In the genomic region with DNA sequence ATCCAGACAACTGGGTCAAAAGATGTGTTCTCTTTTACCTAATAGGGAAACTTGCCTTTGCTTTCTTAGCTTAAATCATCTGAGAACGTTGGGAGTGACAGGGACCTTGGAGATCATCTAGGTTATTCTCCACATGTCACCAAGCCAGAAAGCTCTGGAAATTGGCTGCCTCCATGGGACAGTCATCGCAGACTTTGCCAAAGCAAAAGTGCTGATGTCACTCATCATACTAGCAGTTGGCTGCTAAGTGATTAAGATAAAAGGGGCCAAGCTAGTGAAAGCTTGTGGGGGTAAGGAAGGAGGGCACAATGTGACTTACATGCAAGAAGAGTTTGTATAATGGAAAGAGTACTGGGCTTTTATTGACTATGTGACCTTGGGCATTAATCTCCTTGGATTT, we compare ENCODE assay signal across 19 cellular contexts.
DNase-seq lines count a peak whose midpoint lies in the region; ATAC-seq and TF ChIP-seq lines count a peak whose summit lies in the region.
"Had no signal": no experiment of that assay in that cellular context is flagged by ENCODE, and none has a peak within 500 bp of the region (broad histone marks: within the 10 kb centered on the region; RNA-seq: fewer than 3 reads in every experiment).

No MANE protein-coding gene starts in this region.

- H3K36me3 Mint-ChIP-seq in activated T-helper 17 cell treated with anti-CD3 and anti-CD28 coated beads, Interleukin-2, amount 50 U/mL, for 72 hours (ENCODE audit: low read depth) = no peaks in the 10 kb centered on the region

- no peak for ATAC-seq in activated T-helper 17 cell treated with anti-CD3 and anti-CD28 coated beads, Interleukin-2, amount 50 U/mL, for 72 hours (replicated peaks)
- no peak for ATAC-seq in upper lobe of right lung
- ATAC-seq: activated T-cell treated with anti-CD3 and anti-CD28 coated beads, Interleukin-2, amount 50 U/mL, for 72 hours; stimulated activated naive CD8-positive, alpha-beta T cell treated with anti-CD3 and anti-CD28 coated beads, Interleukin-15, Interleukin-2, amounts not matched to agents 100 U/mL and 50 U/mL, for 24 hours had no signal

- no peak overlapping the region for H3K4me3 Mint-ChIP-seq in activated T-helper 17 cell treated with anti-CD3 and anti-CD28 coated beads, Interleukin-2, amount 50 U/mL, for 72 hours
- H3K4me3 Mint-ChIP-seq: activated T-cell treated with anti-CD3 and anti-CD28 coated beads, Interleukin-2, amount 50 U/mL, for 72 hours had no signal

- peaks cover 12% of the 10 kb centered on the region for H3K27me3 Mint-ChIP-seq in activated T-helper 17 cell treated with anti-CD3 and anti-CD28 coated beads, Interleukin-2, amount 50 U/mL, for 72 hours

- peak overlapping the region in 2 of 4 donors; percentile 48 to 56 for H3K27ac ChIP-seq in sigmoid colon
- H3K27ac ChIP-seq in Karpas-422 (ENCODE audit: low read length) = no peak overlapping the region
- no peak overlapping the region for H3K27ac ChIP-seq in upper lobe of right lung
- H3K27ac ChIP-seq: HL-60 had no signal

- no peak overlapping the region for H3K27ac Mint-ChIP-seq in activated T-helper 17 cell treated with anti-CD3 and anti-CD28 coated beads, Interleukin-2, amount 50 U/mL, for 72 hours
- H3K27ac Mint-ChIP-seq: activated T-cell treated with anti-CD3 and anti-CD28 coated beads, Interleukin-2, amount 50 U/mL, for 72 hours had no signal

- no peaks in the 10 kb centered on the region for H3K4me1 Mint-ChIP-seq in activated T-helper 17 cell treated with anti-CD3 and anti-CD28 coated beads, Interleukin-2, amount 50 U/mL, for 72 hours

- H3K27me3 ChIP-seq in sigmoid colon (no peaks in the 10 kb centered on the region), Karpas-422 (ENCODE audit: low read length) (no peaks in the 10 kb centered on the region), upper lobe of right lung (no peaks in the 10 kb centered on the region)
- H3K27me3 ChIP-seq: BE2C had no signal

- DNase-seq in DMS 273 (lab: John Stamatoyannopoulos, UW; ENCODE audit: unreplicated experiment) (peak; percentile 52), NCI-H460 (ENCODE audit: extremely low read depth, low read depth) (peak; percentile 26), fibroblast of the aortic adventitia (ENCODE audit: low read depth) (peak; percentile 82), sigmoid colon (peak; percentile 70), Karpas-422 (no peak), cerebellar cortex (ENCODE audit: low spot score) (no peak), upper lobe of right lung (no peak)
- DNase-seq: activated CD4-positive, alpha-beta T cell treated with anti-CD3 and anti-CD28 coated beads, Interleukin-2, amount 50 U/mL, for 1 hour; activated T-cell treated with anti-CD3 and anti-CD28 coated beads, Interleukin-2, amount 50 U/mL, for 72 hours; BE2C; cortex of kidney; DMS53; mesenchymal stem cell; NCI-H2029 treated with DMSO at 0.1 percent for 48 hours; RPMI8226; small intestine; stimulated activated naive CD8-positive, alpha-beta T cell treated with anti-CD3 and anti-CD28 coated beads, Interleukin-15, Interleukin-2, amounts not matched to agents 100 U/mL and 50 U/mL, for 24 hours had no signal

- no peaks in the 10 kb centered on the region for H4K20me1 ChIP-seq in Karpas-422 (ENCODE audit: insufficient read depth, low read depth, low read length)

- no peaks in the 10 kb centered on the region for H3K9me3 Mint-ChIP-seq in activated T-helper 17 cell treated with anti-CD3 and anti-CD28 coated beads, Interleukin-2, amount 50 U/mL, for 72 hours
- H3K9me3 Mint-ChIP-seq: activated T-cell treated with anti-CD3 and anti-CD28 coated beads, Interleukin-2, amount 50 U/mL, for 72 hours had no signal

- intact Hi-C loops in sigmoid colon (cut with DNase I) (no loop called here), upper lobe of right lung (cut with DNase I) (no loop called here)

- no peak overlapping the region for H3K4me3 ChIP-seq in fibroblast of the aortic adventitia (ENCODE audit: low read depth, low read length)
- no peak overlapping the region for H3K4me3 ChIP-seq in sigmoid colon
- no peak overlapping the region for H3K4me3 ChIP-seq in Karpas-422 (ENCODE audit: low read length)
- H3K4me3 ChIP-seq in upper lobe of right lung = no peak overlapping the region

- 58 to 71% methylated on average over 2 of the region's 2 CpGs for WGBS in sigmoid colon, 2 donors

- no peaks in the 10 kb centered on the region for H3K79me2 ChIP-seq in Karpas-422 (ENCODE audit: low read length)

- no peak for TF ChIP-seq CTCF in fibroblast of the aortic adventitia (IDR thresholded peaks at IDR 0.05; ENCODE audit: insufficient read depth, low read length)
- no peak for TF ChIP-seq CTCF in sigmoid colon (IDR thresholded peaks at IDR 0.05)
- TF ChIP-seq CTCF in upper lobe of right lung (IDR thresholded peaks at IDR 0.05) = no peak

- no peak for TF ChIP-seq POLR2A in sigmoid colon (IDR thresholded peaks at IDR 0.05)

- no peak overlapping the region for H3K4me2 ChIP-seq in Karpas-422 (ENCODE audit: low read depth, low read length, poor library complexity, severe bottlenecking)

- H3K9me3 ChIP-seq in sigmoid colon (no peaks in the 10 kb centered on the region), Karpas-422 (ENCODE audit: low read length) (no peaks in the 10 kb centered on the region), upper lobe of right lung (no peaks in the 10 kb centered on the region)
- H3K9me3 ChIP-seq: BE2C had no signal

- H3K4me1 ChIP-seq in sigmoid colon (peaks cover 0 to 30% (median 25%) of the 10 kb centered on the region in 4 donors), Karpas-422 (ENCODE audit: low read length) (peaks cover 7% of the 10 kb centered on the region; the same call in 1 of the 2 replicates), upper lobe of right lung (no peaks in the 10 kb centered on the region)
- H3K4me1 ChIP-seq: BE2C had no signal

- H2AFZ ChIP-seq in Karpas-422 (ENCODE audit: low read length) = no peak overlapping the region

- peak in 1 of 4 donors; percentile 17 for TF ChIP-seq EP300 in sigmoid colon (IDR thresholded peaks at IDR 0.05)

- no peaks in the 10 kb centered on the region for H3K9me2 ChIP-seq in Karpas-422 (replicated peaks; ENCODE audit: insufficient read depth, low read length)

- no peak overlapping the region for H3K9ac ChIP-seq in Karpas-422 (ENCODE audit: low read length)

- H3K36me3 ChIP-seq in sigmoid colon (no peaks in the 10 kb centered on the region), Karpas-422 (ENCODE audit: insufficient read depth, low read length) (no peaks in the 10 kb centered on the region), upper lobe of right lung (no peaks in the 10 kb centered on the region)
- H3K36me3 ChIP-seq: BE2C had no signal

Comparison
In these comparisons a context has a peak if more than half of its experiments do, and no peak if none do; other contexts are left out.
1. DNase-seq: peak in DMS 273 (single experiment), NCI-H460 (single experiment), fibroblast of the aortic adventitia (single experiment) and sigmoid colon (single experiment); none in Karpas-422 (single experiment), cerebellar cortex (single experiment) and upper lobe of right lung (single experiment).